Comparison of ENCODE assay signal across 1 cellular context in the genomic region with DNA sequence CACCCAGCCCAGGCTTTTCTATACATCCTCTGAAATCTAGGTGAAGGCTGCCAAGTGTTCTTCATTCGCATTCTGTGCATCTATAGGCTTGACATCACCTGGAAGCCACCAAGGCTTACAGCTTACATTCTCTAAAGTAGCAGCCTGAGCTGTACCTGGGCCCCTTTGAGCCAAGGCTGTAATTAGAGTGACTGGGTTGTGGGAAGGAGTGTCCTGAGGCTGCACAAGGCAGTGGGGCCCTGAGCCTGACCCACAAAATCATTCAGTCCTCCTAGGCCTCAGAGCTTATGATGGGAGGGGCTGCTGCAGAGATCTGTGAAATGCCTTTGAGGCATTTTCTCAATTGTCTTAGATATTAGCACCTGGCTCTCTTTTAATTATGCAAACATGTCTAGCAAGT.
TF ChIP-seq lines count a peak whose summit lies in the region.

No MANE protein-coding gene starts in this region.

TF ChIP-seq in HCT116, 20 proteins besides CTCF, POLR2A, EP300 and RAD21:
- no peak for TF ChIP-seq EZH2phosphoT487 (IDR thresholded peaks at IDR 0.05; ENCODE audit: borderline replicate concordance)
